In the genomic region with DNA sequence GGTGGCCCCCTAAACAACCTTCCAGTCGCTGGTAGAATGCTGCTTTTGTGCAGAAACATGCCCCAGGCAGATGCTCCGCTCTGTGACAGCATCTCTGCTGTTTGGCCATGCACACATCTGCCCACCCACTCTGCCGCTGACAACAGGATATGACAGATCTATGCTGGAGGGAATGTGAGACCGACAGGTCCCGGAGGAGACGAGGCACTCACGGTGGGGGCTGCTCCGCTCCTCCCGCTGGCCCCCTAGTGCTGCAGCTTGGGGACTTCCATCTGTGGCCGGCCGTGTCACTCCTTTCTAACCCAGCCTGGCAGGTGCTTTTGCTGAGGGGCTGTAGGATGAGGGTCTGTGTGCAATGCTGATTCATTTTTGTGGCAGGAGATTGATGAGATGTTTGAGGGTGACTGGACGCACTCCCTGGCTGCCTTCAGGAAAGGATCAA, we compare ENCODE assay signal across 1 cellular context.
TF ChIP-seq lines count a peak whose summit lies in the region.

No MANE protein-coding gene starts in this region.

TF ChIP-seq in GM12878, 131 proteins besides CTCF, POLR2A, EP300 and RAD21 (continued from another document and continues in another):
- TF ChIP-seq, protein P1, sequence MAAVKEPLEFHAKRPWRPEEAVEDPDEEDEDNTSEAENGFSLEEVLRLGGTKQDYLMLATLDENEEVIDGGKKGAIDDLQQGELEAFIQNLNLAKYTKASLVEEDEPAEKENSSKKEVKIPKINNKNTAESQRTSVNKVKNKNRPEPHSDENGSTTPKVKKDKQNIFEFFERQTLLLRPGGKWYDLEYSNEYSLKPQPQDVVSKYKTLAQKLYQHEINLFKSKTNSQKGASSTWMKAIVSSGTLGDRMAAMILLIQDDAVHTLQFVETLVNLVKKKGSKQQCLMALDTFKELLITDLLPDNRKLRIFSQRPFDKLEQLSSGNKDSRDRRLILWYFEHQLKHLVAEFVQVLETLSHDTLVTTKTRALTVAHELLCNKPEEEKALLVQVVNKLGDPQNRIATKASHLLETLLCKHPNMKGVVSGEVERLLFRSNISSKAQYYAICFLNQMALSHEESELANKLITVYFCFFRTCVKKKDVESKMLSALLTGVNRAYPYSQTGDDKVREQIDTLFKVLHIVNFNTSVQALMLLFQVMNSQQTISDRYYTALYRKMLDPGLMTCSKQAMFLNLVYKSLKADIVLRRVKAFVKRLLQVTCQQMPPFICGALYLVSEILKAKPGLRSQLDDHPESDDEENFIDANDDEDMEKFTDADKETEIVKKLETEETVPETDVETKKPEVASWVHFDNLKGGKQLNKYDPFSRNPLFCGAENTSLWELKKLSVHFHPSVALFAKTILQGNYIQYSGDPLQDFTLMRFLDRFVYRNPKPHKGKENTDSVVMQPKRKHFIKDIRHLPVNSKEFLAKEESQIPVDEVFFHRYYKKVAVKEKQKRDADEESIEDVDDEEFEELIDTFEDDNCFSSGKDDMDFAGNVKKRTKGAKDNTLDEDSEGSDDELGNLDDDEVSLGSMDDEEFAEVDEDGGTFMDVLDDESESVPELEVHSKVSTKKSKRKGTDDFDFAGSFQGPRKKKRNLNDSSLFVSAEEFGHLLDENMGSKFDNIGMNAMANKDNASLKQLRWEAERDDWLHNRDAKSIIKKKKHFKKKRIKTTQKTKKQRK (IDR thresholded peaks at IDR 0.05; ENCODE audit: low read depth, low read length) = no peak
- TF ChIP-seq TCF12 (IDR thresholded peaks at IDR 0.05; ENCODE audit: low read depth, low read length) (peak; percentile 27; the same call in 1 of the 2 replicates), NFXL1 (IDR thresholded peaks at IDR 0.05; ENCODE audit: borderline replicate concordance) (no peak), CHD2 (IDR thresholded peaks at IDR 0.05; ENCODE audit: borderline replicate concordance, low read depth, low read length) (peak; percentile 34; the same call in 1 of the 2 replicates), ZNF274 (IDR thresholded peaks at IDR 0.05; ENCODE audit: insufficient read depth, insufficient read length) (no peak), SRF (IDR thresholded peaks at IDR 0.05; ENCODE audit: low read depth in 2 of 2, low read length in 2 of 2) (no peak), NR2C2 (IDR thresholded peaks at IDR 0.05; ENCODE audit: borderline replicate concordance, control insufficient read depth, insufficient read length, low read depth) (no peak), SUZ12 (IDR thresholded peaks at IDR 0.05; ENCODE audit: unreplicated experiment) (no peak), LARP7 (IDR thresholded peaks at IDR 0.05) (no peak), BACH1 (IDR thresholded peaks at IDR 0.05; ENCODE audit: borderline replicate concordance) (no peak), PAX8 (IDR thresholded peaks at IDR 0.05) (no peak), SUPT20H (IDR thresholded peaks at IDR 0.05; ENCODE audit: borderline replicate concordance, control insufficient read depth, low read depth, low read length) (no peak), JUND (IDR thresholded peaks at IDR 0.05; ENCODE audit: low read depth, low read length) (no peak), BHLHE40 (IDR thresholded peaks at IDR 0.05; ENCODE audit: borderline replicate concordance in 1 of 2, low read depth in 2 of 2, low read length in 1 of 2) (peak; percentile 4 to 60; a peak in 2 of 4 replicates), BRCA1 (IDR thresholded peaks at IDR 0.05; ENCODE audit: low read depth, low read length) (no peak), MEF2B (IDR thresholded peaks at IDR 0.05; ENCODE audit: partially characterized antibody, poor library complexity, severe bottlenecking) (peak; percentile 88), SP1 (IDR thresholded peaks at IDR 0.05; ENCODE audit: low read depth, low read length) (no peak), PAX5 (IDR thresholded peaks at IDR 0.05; ENCODE audit: borderline replicate concordance, low read depth, low read length) (peak; percentile 33; the same call in 1 of the 2 replicates), EED (IDR thresholded peaks at IDR 0.05; ENCODE audit: low read depth) (peak; percentile 83), TAF1 (IDR thresholded peaks at IDR 0.05; ENCODE audit: borderline replicate concordance, low read depth, low read length) (no peak), RAD51 (IDR thresholded peaks at IDR 0.05) (no peak), SMARCA5 (IDR thresholded peaks at IDR 0.05) (no peak), WRNIP1 (IDR thresholded peaks at IDR 0.05; ENCODE audit: borderline replicate concordance, low read depth, low read length) (no peak), NR2C1 (IDR thresholded peaks at IDR 0.05) (no peak), FOXM1 (IDR thresholded peaks at IDR 0.05; ENCODE audit: low read depth, low read length) (no peak; the same call in 1 of the 2 replicates), CBX5 (IDR thresholded peaks at IDR 0.05; ENCODE audit: low read depth) (no peak), KDM1A (IDR thresholded peaks at IDR 0.05; ENCODE audit: borderline replicate concordance) (no peak), RCOR1 (conservative IDR thresholded peaks at IDR 0.05; ENCODE audit: low read depth, low read length) (no peak), NRF1 (conservative IDR thresholded peaks at IDR 0.05; ENCODE audit: low read depth, low read length) (no peak), KAT2A (conservative IDR thresholded peaks at IDR 0.05; ENCODE audit: control insufficient read depth, low read depth, low read length) (no peak), SMAD1 (IDR thresholded peaks at IDR 0.05; ENCODE audit: low read depth, partially characterized antibody) (no peak), FOS (IDR thresholded peaks at IDR 0.05; ENCODE audit: borderline replicate concordance, extremely low read depth, insufficient read length) (no peak), MTA2 (IDR thresholded peaks at IDR 0.05; ENCODE audit: low read depth) (peak; percentile 62; the same call in 1 of the 2 replicates), IKZF2 (IDR thresholded peaks at IDR 0.05) (peak; percentile 76 to 83)
- TF ChIP-seq, protein P2, sequence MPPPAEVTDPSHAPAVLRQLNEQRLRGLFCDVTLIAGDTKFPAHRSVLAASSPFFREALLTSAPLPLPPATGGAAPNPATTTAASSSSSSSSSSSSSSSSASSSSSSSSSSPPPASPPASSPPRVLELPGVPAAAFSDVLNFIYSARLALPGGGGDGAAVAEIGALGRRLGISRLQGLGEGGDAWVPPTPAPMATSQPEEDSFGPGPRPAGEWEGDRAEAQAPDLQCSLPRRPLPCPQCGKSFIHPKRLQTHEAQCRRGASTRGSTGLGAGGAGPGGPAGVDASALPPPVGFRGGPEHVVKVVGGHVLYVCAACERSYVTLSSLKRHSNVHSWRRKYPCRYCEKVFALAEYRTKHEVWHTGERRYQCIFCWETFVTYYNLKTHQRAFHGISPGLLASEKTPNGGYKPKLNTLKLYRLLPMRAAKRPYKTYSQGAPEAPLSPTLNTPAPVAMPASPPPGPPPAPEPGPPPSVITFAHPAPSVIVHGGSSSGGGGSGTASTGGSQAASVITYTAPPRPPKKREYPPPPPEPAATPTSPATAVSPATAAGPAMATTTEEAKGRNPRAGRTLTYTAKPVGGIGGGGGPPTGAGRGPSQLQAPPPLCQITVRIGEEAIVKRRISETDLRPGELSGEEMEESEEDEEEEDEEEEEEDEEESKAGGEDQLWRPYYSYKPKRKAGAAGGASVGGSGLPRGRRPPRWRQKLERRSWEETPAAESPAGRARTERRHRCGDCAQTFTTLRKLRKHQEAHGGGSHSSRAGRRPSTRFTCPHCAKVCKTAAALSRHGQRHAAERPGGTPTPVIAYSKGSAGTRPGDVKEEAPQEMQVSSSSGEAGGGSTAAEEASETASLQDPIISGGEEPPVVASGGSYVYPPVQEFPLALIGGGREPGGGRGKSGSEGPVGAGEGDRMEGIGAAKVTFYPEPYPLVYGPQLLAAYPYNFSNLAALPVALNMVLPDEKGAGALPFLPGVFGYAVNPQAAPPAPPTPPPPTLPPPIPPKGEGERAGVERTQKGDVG (CRISPR knock-in tag; IDR thresholded peaks at IDR 0.05) = no peak
- TF ChIP-seq, protein P3, sequence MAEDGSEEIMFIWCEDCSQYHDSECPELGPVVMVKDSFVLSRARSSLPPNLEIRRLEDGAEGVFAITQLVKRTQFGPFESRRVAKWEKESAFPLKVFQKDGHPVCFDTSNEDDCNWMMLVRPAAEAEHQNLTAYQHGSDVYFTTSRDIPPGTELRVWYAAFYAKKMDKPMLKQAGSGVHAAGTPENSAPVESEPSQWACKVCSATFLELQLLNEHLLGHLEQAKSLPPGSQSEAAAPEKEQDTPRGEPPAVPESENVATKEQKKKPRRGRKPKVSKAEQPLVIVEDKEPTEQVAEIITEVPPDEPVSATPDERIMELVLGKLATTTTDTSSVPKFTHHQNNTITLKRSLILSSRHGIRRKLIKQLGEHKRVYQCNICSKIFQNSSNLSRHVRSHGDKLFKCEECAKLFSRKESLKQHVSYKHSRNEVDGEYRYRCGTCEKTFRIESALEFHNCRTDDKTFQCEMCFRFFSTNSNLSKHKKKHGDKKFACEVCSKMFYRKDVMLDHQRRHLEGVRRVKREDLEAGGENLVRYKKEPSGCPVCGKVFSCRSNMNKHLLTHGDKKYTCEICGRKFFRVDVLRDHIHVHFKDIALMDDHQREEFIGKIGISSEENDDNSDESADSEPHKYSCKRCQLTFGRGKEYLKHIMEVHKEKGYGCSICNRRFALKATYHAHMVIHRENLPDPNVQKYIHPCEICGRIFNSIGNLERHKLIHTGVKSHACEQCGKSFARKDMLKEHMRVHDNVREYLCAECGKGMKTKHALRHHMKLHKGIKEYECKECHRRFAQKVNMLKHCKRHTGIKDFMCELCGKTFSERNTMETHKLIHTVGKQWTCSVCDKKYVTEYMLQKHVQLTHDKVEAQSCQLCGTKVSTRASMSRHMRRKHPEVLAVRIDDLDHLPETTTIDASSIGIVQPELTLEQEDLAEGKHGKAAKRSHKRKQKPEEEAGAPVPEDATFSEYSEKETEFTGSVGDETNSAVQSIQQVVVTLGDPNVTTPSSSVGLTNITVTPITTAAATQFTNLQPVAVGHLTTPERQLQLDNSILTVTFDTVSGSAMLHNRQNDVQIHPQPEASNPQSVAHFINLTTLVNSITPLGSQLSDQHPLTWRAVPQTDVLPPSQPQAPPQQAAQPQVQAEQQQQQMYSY (CRISPR knock-in tag; IDR thresholded peaks at IDR 0.05) = no peak
- TF ChIP-seq, protein P4, sequence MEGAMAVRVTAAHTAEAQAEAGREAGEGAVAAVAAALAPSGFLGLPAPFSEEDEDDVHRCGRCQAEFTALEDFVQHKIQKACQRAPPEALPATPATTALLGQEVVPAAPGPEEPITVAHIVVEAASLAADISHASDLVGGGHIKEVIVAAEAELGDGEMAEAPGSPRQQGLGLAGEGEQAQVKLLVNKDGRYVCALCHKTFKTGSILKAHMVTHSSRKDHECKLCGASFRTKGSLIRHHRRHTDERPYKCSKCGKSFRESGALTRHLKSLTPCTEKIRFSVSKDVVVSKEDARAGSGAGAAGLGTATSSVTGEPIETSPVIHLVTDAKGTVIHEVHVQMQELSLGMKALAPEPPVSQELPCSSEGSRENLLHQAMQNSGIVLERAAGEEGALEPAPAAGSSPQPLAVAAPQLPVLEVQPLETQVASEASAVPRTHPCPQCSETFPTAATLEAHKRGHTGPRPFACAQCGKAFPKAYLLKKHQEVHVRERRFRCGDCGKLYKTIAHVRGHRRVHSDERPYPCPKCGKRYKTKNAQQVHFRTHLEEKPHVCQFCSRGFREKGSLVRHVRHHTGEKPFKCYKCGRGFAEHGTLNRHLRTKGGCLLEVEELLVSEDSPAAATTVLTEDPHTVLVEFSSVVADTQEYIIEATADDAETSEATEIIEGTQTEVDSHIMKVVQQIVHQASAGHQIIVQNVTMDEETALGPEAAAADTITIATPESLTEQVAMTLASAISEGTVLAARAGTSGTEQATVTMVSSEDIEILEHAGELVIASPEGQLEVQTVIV (IDR thresholded peaks at IDR 0.05; ENCODE audit: borderline replicate concordance, partially characterized antibody) = no peak
- TF ChIP-seq, protein P5, sequence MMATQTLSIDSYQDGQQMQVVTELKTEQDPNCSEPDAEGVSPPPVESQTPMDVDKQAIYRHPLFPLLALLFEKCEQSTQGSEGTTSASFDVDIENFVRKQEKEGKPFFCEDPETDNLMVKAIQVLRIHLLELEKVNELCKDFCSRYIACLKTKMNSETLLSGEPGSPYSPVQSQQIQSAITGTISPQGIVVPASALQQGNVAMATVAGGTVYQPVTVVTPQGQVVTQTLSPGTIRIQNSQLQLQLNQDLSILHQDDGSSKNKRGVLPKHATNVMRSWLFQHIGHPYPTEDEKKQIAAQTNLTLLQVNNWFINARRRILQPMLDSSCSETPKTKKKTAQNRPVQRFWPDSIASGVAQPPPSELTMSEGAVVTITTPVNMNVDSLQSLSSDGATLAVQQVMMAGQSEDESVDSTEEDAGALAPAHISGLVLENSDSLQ (IDR thresholded peaks at IDR 0.05) = peak; percentile 87
- TF ChIP-seq, protein P6, sequence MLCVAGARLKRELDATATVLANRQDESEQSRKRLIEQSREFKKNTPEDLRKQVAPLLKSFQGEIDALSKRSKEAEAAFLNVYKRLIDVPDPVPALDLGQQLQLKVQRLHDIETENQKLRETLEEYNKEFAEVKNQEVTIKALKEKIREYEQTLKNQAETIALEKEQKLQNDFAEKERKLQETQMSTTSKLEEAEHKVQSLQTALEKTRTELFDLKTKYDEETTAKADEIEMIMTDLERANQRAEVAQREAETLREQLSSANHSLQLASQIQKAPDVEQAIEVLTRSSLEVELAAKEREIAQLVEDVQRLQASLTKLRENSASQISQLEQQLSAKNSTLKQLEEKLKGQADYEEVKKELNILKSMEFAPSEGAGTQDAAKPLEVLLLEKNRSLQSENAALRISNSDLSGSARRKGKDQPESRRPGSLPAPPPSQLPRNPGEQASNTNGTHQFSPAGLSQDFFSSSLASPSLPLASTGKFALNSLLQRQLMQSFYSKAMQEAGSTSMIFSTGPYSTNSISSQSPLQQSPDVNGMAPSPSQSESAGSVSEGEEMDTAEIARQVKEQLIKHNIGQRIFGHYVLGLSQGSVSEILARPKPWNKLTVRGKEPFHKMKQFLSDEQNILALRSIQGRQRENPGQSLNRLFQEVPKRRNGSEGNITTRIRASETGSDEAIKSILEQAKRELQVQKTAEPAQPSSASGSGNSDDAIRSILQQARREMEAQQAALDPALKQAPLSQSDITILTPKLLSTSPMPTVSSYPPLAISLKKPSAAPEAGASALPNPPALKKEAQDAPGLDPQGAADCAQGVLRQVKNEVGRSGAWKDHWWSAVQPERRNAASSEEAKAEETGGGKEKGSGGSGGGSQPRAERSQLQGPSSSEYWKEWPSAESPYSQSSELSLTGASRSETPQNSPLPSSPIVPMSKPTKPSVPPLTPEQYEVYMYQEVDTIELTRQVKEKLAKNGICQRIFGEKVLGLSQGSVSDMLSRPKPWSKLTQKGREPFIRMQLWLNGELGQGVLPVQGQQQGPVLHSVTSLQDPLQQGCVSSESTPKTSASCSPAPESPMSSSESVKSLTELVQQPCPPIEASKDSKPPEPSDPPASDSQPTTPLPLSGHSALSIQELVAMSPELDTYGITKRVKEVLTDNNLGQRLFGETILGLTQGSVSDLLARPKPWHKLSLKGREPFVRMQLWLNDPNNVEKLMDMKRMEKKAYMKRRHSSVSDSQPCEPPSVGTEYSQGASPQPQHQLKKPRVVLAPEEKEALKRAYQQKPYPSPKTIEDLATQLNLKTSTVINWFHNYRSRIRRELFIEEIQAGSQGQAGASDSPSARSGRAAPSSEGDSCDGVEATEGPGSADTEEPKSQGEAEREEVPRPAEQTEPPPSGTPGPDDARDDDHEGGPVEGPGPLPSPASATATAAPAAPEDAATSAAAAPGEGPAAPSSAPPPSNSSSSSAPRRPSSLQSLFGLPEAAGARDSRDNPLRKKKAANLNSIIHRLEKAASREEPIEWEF (IDR thresholded peaks at IDR 0.05; ENCODE audit: insufficient replicate concordance, low read depth, low read length) = no peak
- TF ChIP-seq, protein P7, sequence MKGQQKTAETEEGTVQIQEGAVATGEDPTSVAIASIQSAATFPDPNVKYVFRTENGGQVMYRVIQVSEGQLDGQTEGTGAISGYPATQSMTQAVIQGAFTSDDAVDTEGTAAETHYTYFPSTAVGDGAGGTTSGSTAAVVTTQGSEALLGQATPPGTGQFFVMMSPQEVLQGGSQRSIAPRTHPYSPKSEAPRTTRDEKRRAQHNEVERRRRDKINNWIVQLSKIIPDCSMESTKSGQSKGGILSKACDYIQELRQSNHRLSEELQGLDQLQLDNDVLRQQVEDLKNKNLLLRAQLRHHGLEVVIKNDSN (IDR thresholded peaks at IDR 0.05; ENCODE audit: borderline replicate concordance, extremely low read length, insufficient read depth, low read depth, low read length) = no peak
